ENCODE assay signal across 9 cellular contexts in the genomic region with DNA sequence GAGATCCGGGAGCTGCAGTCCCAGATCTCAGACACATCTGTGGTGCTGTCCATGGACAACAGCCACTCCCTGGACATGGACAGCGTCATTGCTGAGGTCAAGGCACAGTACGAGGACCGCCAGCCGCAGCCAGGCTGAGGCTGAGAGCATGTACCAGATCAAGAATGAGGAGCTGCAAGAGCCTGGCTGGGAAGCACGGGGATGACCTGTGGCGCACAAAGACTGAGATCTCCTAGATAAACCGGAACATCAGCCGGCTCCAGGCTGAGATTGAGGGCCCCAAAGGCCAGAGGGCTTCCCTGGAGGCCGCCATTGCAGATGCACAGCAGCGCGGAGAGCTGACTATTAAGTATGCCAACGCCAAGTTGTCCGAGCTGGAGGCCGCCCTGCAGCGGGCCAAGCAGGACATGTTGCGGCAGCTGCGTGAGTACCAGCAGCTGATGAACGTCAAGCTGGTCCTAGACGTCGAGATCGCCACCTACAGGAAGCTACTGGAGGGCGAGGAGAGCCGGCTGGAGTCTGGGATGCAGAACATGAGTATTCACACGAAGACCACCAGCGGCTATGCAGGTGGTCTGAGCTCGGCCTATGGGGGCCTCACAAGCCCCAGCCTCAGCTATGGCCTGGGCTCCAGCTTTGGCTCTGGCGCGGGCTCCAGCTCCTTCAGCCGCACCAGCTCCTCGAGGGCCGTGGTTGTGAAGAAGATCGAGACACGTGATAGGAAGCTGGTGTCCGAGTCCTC. TPM values are rescaled to one million over a fixed set of nuclear protein-coding genes. Genes with fewer than 3 reads are reported as not detected.
DNase-seq lines count a peak whose midpoint lies in the region; ATAC-seq and TF ChIP-seq lines count a peak whose summit lies in the region.
"Had no signal": no experiment of that assay in that cellular context is flagged by ENCODE, and none has a peak within 500 bp of the region (broad histone marks: within the 10 kb centered on the region; RNA-seq: fewer than 3 reads in every experiment).

No MANE protein-coding gene starts in this region.

- H3K4me3 Mint-ChIP-seq in activated naive CD8-positive, alpha-beta T cell treated with anti-CD3 and anti-CD28 coated beads, Interleukin-2, amount 10 ng/mL, durations not matched to agents 7 days and 5 days: no peak overlapping the region

- no peak for ATAC-seq in activated naive CD8-positive, alpha-beta T cell treated with anti-CD3 and anti-CD28 coated beads, Interleukin-2, amount 10 ng/mL, durations not matched to agents 7 days and 5 days (ENCODE audit: low read depth)
- no peak for ATAC-seq in GM18858 (IDR thresholded peaks at IDR 0.05; ENCODE audit: unreplicated experiment)

- H3K4me3 ChIP-seq in GM23248: peak overlapping the region; percentile 43

- H3K9me3 Mint-ChIP-seq in activated naive CD8-positive, alpha-beta T cell treated with anti-CD3 and anti-CD28 coated beads, Interleukin-2, amount 10 ng/mL, durations not matched to agents 7 days and 5 days: no peaks in the 10 kb centered on the region
- H3K9me3 Mint-ChIP-seq: immature natural killer cell had no signal

- peaks cover 16% of the 10 kb centered on the region for H3K27me3 ChIP-seq in GM23248 (replicated peaks; ENCODE audit: insufficient read depth)

- H3K9ac ChIP-seq in GM23248: no peak overlapping the region

- H3K79me2 ChIP-seq in GM23248 (ENCODE audit: insufficient read depth): no peaks in the 10 kb centered on the region

- peaks cover 34% of the 10 kb centered on the region for H3K27me3 Mint-ChIP-seq in activated naive CD8-positive, alpha-beta T cell treated with anti-CD3 and anti-CD28 coated beads, Interleukin-2, amount 10 ng/mL, durations not matched to agents 7 days and 5 days

- no peaks in the 10 kb centered on the region for H3K4me1 ChIP-seq in GM23248 (ENCODE audit: insufficient read depth)

- H3K9me2 ChIP-seq in GM23248 (ENCODE audit: insufficient read depth): no peaks in the 10 kb centered on the region

- peaks cover 2% of the 10 kb centered on the region for H3K4me1 Mint-ChIP-seq in activated naive CD8-positive, alpha-beta T cell treated with anti-CD3 and anti-CD28 coated beads, Interleukin-2, amount 10 ng/mL, durations not matched to agents 7 days and 5 days

- H3K9me3 ChIP-seq in GM23248 (ENCODE audit: low read depth): no peaks in the 10 kb centered on the region

- POLR2A ChIA-PET in activated naive CD8-positive, alpha-beta T cell treated with anti-CD3 and anti-CD28 coated beads, Interleukin-2, amount 10 ng/mL, durations not matched to agents 7 days and 5 days (lab: Charles Lee): no interaction called here

- H3K27ac Mint-ChIP-seq in activated naive CD8-positive, alpha-beta T cell treated with anti-CD3 and anti-CD28 coated beads, Interleukin-2, amount 10 ng/mL, durations not matched to agents 7 days and 5 days: no peak overlapping the region
- H3K27ac Mint-ChIP-seq: immature natural killer cell had no signal

- no peaks in the 10 kb centered on the region for H4K20me1 ChIP-seq in GM23248 (ENCODE audit: insufficient read depth)

- H3K4me2 ChIP-seq in GM23248 (ENCODE audit: unreplicated experiment): peak overlapping the region; percentile 38

- WGBS in GM23248 (ENCODE audit: low coverage in 1 of 2, low lambda C conversion rate in 2 of 2, missing lambda C conversion rate in 2 of 2), 2 experiments: 22 to 24% methylated on average over 34 of the region's 35 CpGs

- peak overlapping the region; percentile 88 for H2AFZ ChIP-seq in GM23248

- H3K36me3 Mint-ChIP-seq in activated naive CD8-positive, alpha-beta T cell treated with anti-CD3 and anti-CD28 coated beads, Interleukin-2, amount 10 ng/mL, durations not matched to agents 7 days and 5 days: no peaks in the 10 kb centered on the region
- H3K36me3 Mint-ChIP-seq: immature natural killer cell had no signal

- DNase-seq in AG09319 (ENCODE audit: extremely low read depth, low read depth): peak; percentile 25
- peak; percentile 86 for DNase-seq in GM23248
- DNase-seq in NOMO-1 (lab: John Stamatoyannopoulos, UW; ENCODE audit: unreplicated experiment in 2 of 2): peak; percentile 9 to 64
- peak; percentile 51 for DNase-seq in activated naive CD8-positive, alpha-beta T cell treated with anti-CD3 and anti-CD28 coated beads, Interleukin-2, amount 10 ng/mL, durations not matched to agents 7 days and 5 days
- DNase-seq in cardiac septum (ENCODE audit: low spot score): peak; percentile 82
- DNase-seq in putamen (ENCODE audit: low spot score): peak; percentile 39
- DNase-seq in cerebellar nuclear complex (lab: John Stamatoyannopoulos, UW): no peak

- peak; percentile 59 for TF ChIP-seq CTCF in AG09319 (IDR thresholded peaks at IDR 0.05; ENCODE audit: low read depth, low read length)

- H3K36me3 ChIP-seq in GM23248 (ENCODE audit: low read depth): no peaks in the 10 kb centered on the region

- no peak overlapping the region for H3K27ac ChIP-seq in GM23248

- intact Hi-C loops in cardiac septum (cut with DNase I): loop anchor here (5.0 kb wide), 1 partner anchor 107 kb away; no protein-coding TSS in a partner anchor

- in situ Hi-C loops in GM23248 (cut with MboI): no loop called here

- no peaks in the 10 kb centered on the region for H3F3A ChIP-seq in GM23248 (ENCODE audit: insufficient read depth)

RNA-seq across cellular contexts. Expression of gene ETV3L, which starts 25.5 kb away (rescaled TPM):
- not detected in 2 replicates for total RNA-seq in GM23248 (2014; rRNA removed; shearing (Covaris generic))
- not detected in 2 replicates for polyA plus RNA-seq in GM23248 (2016; fragmentation: Nextera tagmentation; extraction: Ambion mirVana)
- not detected for total RNA-seq in activated naive CD8-positive, alpha-beta T cell treated with anti-CD3 and anti-CD28 coated beads, Interleukin-2, amount 10 ng/mL, durations not matched to agents 7 days and 5 days
- total RNA-seq in cardiac septum: not detected
- polyA plus RNA-seq: immature natural killer cell had no signal

RNA-seq across cellular contexts. Expression of gene ARHGEF11, which starts 28.6 kb away (rescaled TPM):
- total RNA-seq in GM23248 (2014; rRNA removed; shearing (Covaris generic)): 23.0 and 26.6 TPM in 2 replicates
- 11.0 and 13.3 TPM in 2 replicates for polyA plus RNA-seq in GM23248 (2016; fragmentation: Nextera tagmentation; extraction: Ambion mirVana)
- 10 to 100 TPM; 14.5 to 20.5 TPM for total RNA-seq in activated naive CD8-positive, alpha-beta T cell treated with anti-CD3 and anti-CD28 coated beads, Interleukin-2, amount 10 ng/mL, durations not matched to agents 7 days and 5 days
- total RNA-seq in cardiac septum: 29.8 TPM

Comparison
In these comparisons a context has a peak if more than half of its experiments do, and no peak if none do; other contexts are left out.
1. DNase-seq: peak in AG09319 (single experiment), GM23248 (single experiment), NOMO-1 (2 of 2), activated naive CD8-positive, alpha-beta T cell treated with anti-CD3 and anti-CD28 coated beads, Interleukin-2, amount 10 ng/mL, durations not matched to agents 7 days and 5 days (single experiment), cardiac septum (single experiment) and putamen (single experiment); none in cerebellar nuclear complex (0 of 2).